ENCODE assay signal across 8 cellular contexts in genomic region chr13:99356216-99357089, GRCh38. TPM values are rescaled to one million over a fixed set of nuclear protein-coding genes. Genes with fewer than 3 reads are reported as not detected.
DNase-seq lines count a peak whose midpoint lies in the region; ATAC-seq, FAIRE-seq and TF ChIP-seq lines count a peak whose summit lies in the region.

No MANE protein-coding gene starts in this region.

- H3K4me1 Mint-ChIP-seq in activated T-helper 17 cell treated with anti-CD3 and anti-CD28 coated beads, Interleukin-2, amount 50 U/mL, for 72 hours, result peaks cover 87% of the 10 kb centered on the region

- H3K27ac Mint-ChIP-seq in activated T-helper 17 cell treated with anti-CD3 and anti-CD28 coated beads, Interleukin-2, amount 50 U/mL, for 72 hours, result peak overlapping the region; percentile 98

- peaks cover 0 to 12% of the 10 kb centered on the region in 2 donors for H3K36me3 ChIP-seq in small intestine (ENCODE audit: control insufficient read depth in 2 of 2, insufficient read depth in 2 of 2, low read length in 2 of 2)

- H3K4me3 Mint-ChIP-seq in activated T-helper 17 cell treated with anti-CD3 and anti-CD28 coated beads, Interleukin-2, amount 50 U/mL, for 72 hours, result peak overlapping the region; percentile 89

- FAIRE-seq in HTR-8/SVneo (lab: Jason Lieb, UNC) (no peak), small intestine (lab: Jason Lieb, UNC) (no peak), D721Med (lab: Jason Lieb, UNC) (no peak)

- H3K4me1 ChIP-seq in small intestine (ENCODE audit: control insufficient read depth in 2 of 2, insufficient read depth in 1 of 2, low read depth in 1 of 2, low read length in 1 of 2), result peaks cover 3 to 18% of the 10 kb centered on the region in 2 donors

- intact Hi-C loops in cardiac septum (cut with DNase I), result no loop called here

- peak overlapping the region; percentile 81 to 92 for H3K27ac ChIP-seq in small intestine (ENCODE audit: low read depth in 1 of 2, low read length in 1 of 2)

- peaks cover 81% of the 10 kb centered on the region for H3K36me3 Mint-ChIP-seq in activated T-helper 17 cell treated with anti-CD3 and anti-CD28 coated beads, Interleukin-2, amount 50 U/mL, for 72 hours (ENCODE audit: low read depth)

- peaks cover 4% of the 10 kb centered on the region for H3K9me3 Mint-ChIP-seq in activated T-helper 17 cell treated with anti-CD3 and anti-CD28 coated beads, Interleukin-2, amount 50 U/mL, for 72 hours

- ATAC-seq in GM21390 (IDR thresholded peaks at IDR 0.05; ENCODE audit: unreplicated experiment), result peak; percentile 58
- ATAC-seq in activated T-helper 17 cell treated with anti-CD3 and anti-CD28 coated beads, Interleukin-2, amount 50 U/mL, for 72 hours (replicated peaks), result peak; percentile 47

- no peaks in the 10 kb centered on the region for H3K27me3 ChIP-seq in small intestine (ENCODE audit: control insufficient read depth in 2 of 2, insufficient read depth in 2 of 2, low read length in 2 of 2)

- no peaks in the 10 kb centered on the region for H3K27me3 Mint-ChIP-seq in activated T-helper 17 cell treated with anti-CD3 and anti-CD28 coated beads, Interleukin-2, amount 50 U/mL, for 72 hours

- no peak for TF ChIP-seq CTCF in D721Med (IDR thresholded peaks at IDR 0.05; ENCODE audit: insufficient read depth, missing control alignments)

- peak overlapping the region in 1 of 2 donors; percentile 6 for H3K4me3 ChIP-seq in small intestine (ENCODE audit: low read depth in 1 of 2, low read length in 2 of 2)

- WGBS in small intestine, 3 donors, result 17 to 23% (median 21%) methylated on average over 10 of the region's 10 CpGs

- H3K9me3 ChIP-seq in small intestine (ENCODE audit: control insufficient read depth, low read depth), result no peaks in the 10 kb centered on the region

- peak; percentile 71 for DNase-seq in Daoy (ENCODE audit: low read depth)
- peak; percentile 2 for DNase-seq in HTR-8/SVneo (ENCODE audit: insufficient read length, low spot score)
- peak; percentile 75 for DNase-seq in cardiac septum (ENCODE audit: low spot score)
- DNase-seq in small intestine, result peak; percentile 84
- DNase-seq in D721Med (ENCODE audit: insufficient read length, low spot score), result no peak
- no peak for DNase-seq in HPDE6-E6E7 (ENCODE audit: extremely low spot score)

RNA-seq across cellular contexts. Expression of gene GPR183, which starts 49.3 kb away (rescaled TPM):
- 0.06 TPM in 1 of 2 replicates, not detected in the other for total RNA-seq in Daoy (2014; rRNA removed; shearing (Covaris generic))
- total RNA-seq in activated T-helper 17 cell treated with anti-CD3 and anti-CD28 coated beads, Interleukin-2, amount 50 U/mL, for 72 hours, result 10 to 100 TPM; 92.4 to 95.1 TPM
- total RNA-seq in cardiac septum, result 1.1 TPM
- 1 to 10 TPM in 2 of 3 donors, not detected in 1; 2.4 to 5.5 TPM for polyA plus RNA-seq in small intestine

Comparison
In these comparisons a context has a peak if more than half of its experiments do, and no peak if none do; other contexts are left out.
1. DNase-seq: peak in Daoy (single experiment), HTR-8/SVneo (single experiment), cardiac septum (single experiment) and small intestine (single experiment); none in D721Med (single experiment) and HPDE6-E6E7 (single experiment).
2. RNA of gene GPR183, which starts 49.3 kb away (total RNA-seq): 92.4 to 95.1 TPM in activated T-helper 17 cell treated with anti-CD3 and anti-CD28 coated beads, Interleukin-2, amount 50 U/mL, for 72 hours; 1.1 TPM in cardiac septum (single experiment) and 0.06 TPM in Daoy; every median in the first group is over 10 times any median in the second.